ENCODE assay signal across 15 cellular contexts in genomic region chr12:52801773-52802172, GRCh38. TPM values are rescaled to one million over a fixed set of nuclear protein-coding genes. Genes with fewer than 3 reads are reported as not detected.
A peak's percentile ranks its signal among the peaks of the same experiment; 100 is the strongest.
DNase-seq lines count a peak whose midpoint lies in the region; ATAC-seq and TF ChIP-seq lines count a peak whose summit lies in the region.
"Had no signal": no experiment of that assay in that cellular context is flagged by ENCODE, and none has a peak within 500 bp of the region (broad histone marks: within the 10 kb centered on the region; RNA-seq: fewer than 3 reads in every experiment).

No MANE protein-coding gene starts in this region.

- no peak overlapping the region for H3K4me3 ChIP-seq in GM23338
- H3K4me3 ChIP-seq: BLaER1 had no signal

- no peaks in the 10 kb centered on the region for H3K79me2 ChIP-seq in GM23338 (replicated peaks; ENCODE audit: insufficient read depth)

- DNase-seq in NCI-H146 (lab: John Stamatoyannopoulos, UW) (peak; percentile 13), NCI-H146 treated with DMSO at 0.1 percent for 48 hours (lab: John Stamatoyannopoulos, UW; ENCODE audit: unreplicated experiment) (no peak), NCI-H82 (lab: John Stamatoyannopoulos, UW) (peak; percentile 50), NCI-H82 treated with DMSO at 0.1 percent for 48 hours (lab: John Stamatoyannopoulos, UW; ENCODE audit: unreplicated experiment) (no peak), GM23338 (ENCODE audit: low spot score) (no peak)
- no peak for DNase-seq in activated effector memory CD4-positive, alpha-beta T cell treated with anti-CD3 and anti-CD28 coated beads, Interleukin-2, amount 50 U/mL, for 16 hours
- DNase-seq: AML-193; CD4-positive, CD25-positive, alpha-beta regulatory T cell; H7; IMR-90 had no signal

- no peak for TF ChIP-seq CTCF in GM23338 (conservative IDR thresholded peaks at IDR 0.05; ENCODE audit: low read depth in 2 of 2)

- H3K27ac Mint-ChIP-seq in GM23338 = no peak overlapping the region
- H3K27ac Mint-ChIP-seq: CD4-positive, CD25-positive, alpha-beta regulatory T cell had no signal

- no peaks in the 10 kb centered on the region for H3K9me3 Mint-ChIP-seq in GM23338

- H3K27ac ChIP-seq in GM23338 (ENCODE audit: low read depth) = no peak overlapping the region
- H3K27ac ChIP-seq: BLaER1 had no signal

- no peaks in the 10 kb centered on the region for H3K36me3 Mint-ChIP-seq in GM23338 (ENCODE audit: low read depth)
- H3K36me3 Mint-ChIP-seq: CD4-positive, CD25-positive, alpha-beta regulatory T cell had no signal

- H3K4me1 ChIP-seq in GM23338 (ENCODE audit: insufficient read depth) = peaks cover 38% of the 10 kb centered on the region

- H3K4me1 Mint-ChIP-seq in GM23338 = peaks cover 41% of the 10 kb centered on the region
- H3K4me1 Mint-ChIP-seq: CD4-positive, CD25-positive, alpha-beta regulatory T cell had no signal

- no peak overlapping the region for H3K4me3 Mint-ChIP-seq in GM23338
- H3K4me3 Mint-ChIP-seq: CD4-positive, CD25-positive, alpha-beta regulatory T cell had no signal

- H3K27me3 Mint-ChIP-seq in GM23338 (ENCODE audit: insufficient read depth, low read depth, poor library complexity) = peaks cover 4% of the 10 kb centered on the region

- peaks cover 5% of the 10 kb centered on the region; the same call in 1 of the 2 replicates for H3K9me2 ChIP-seq in GM23338 (ENCODE audit: insufficient read depth)

- no peak overlapping the region for H3K4me2 ChIP-seq in GM23338
- H3K4me2 ChIP-seq: BLaER1 had no signal

- H4K20me1 ChIP-seq in GM23338 (replicated peaks; ENCODE audit: insufficient read depth) = no peaks in the 10 kb centered on the region
- H4K20me1 ChIP-seq: BLaER1 had no signal

- H3K27me3 ChIP-seq in GM23338 (ENCODE audit: insufficient read depth) = no peaks in the 10 kb centered on the region
- H3K27me3 ChIP-seq: BLaER1 had no signal

- no peak overlapping the region for H2AFZ ChIP-seq in GM23338

- ATAC-seq in esophagus mucosa (peak; percentile 58), GM23338 (no peak), GM19324 (IDR thresholded peaks at IDR 0.05; ENCODE audit: low FRiP score, unreplicated experiment) (no peak)

- no peaks in the 10 kb centered on the region for H3F3A ChIP-seq in GM23338 (replicated peaks; ENCODE audit: low read depth)

- H3K36me3 ChIP-seq in GM23338 (ENCODE audit: insufficient read depth) = no peaks in the 10 kb centered on the region
- H3K36me3 ChIP-seq: BLaER1 had no signal

TF ChIP-seq in GM23338, 12 proteins besides CTCF, POLR2A, EP300 and RAD21 (continues in another document):
- TF ChIP-seq CREB1 (CRISPR knock-in tag; IDR thresholded peaks at IDR 0.05; ENCODE audit: low read depth) = no peak
- TF ChIP-seq ETS1 (IDR thresholded peaks at IDR 0.05) = no peak
- no peak for TF ChIP-seq ZNF331 (CRISPR knock-in tag; IDR thresholded peaks at IDR 0.05; ENCODE audit: low read depth)
- TF ChIP-seq EZH2phosphoT487 (IDR thresholded peaks at IDR 0.05; ENCODE audit: unreplicated experiment) = no peak
- TF ChIP-seq NANOG (IDR thresholded peaks at IDR 0.05; ENCODE audit: borderline replicate concordance) = no peak
- TF ChIP-seq, protein P1, sequence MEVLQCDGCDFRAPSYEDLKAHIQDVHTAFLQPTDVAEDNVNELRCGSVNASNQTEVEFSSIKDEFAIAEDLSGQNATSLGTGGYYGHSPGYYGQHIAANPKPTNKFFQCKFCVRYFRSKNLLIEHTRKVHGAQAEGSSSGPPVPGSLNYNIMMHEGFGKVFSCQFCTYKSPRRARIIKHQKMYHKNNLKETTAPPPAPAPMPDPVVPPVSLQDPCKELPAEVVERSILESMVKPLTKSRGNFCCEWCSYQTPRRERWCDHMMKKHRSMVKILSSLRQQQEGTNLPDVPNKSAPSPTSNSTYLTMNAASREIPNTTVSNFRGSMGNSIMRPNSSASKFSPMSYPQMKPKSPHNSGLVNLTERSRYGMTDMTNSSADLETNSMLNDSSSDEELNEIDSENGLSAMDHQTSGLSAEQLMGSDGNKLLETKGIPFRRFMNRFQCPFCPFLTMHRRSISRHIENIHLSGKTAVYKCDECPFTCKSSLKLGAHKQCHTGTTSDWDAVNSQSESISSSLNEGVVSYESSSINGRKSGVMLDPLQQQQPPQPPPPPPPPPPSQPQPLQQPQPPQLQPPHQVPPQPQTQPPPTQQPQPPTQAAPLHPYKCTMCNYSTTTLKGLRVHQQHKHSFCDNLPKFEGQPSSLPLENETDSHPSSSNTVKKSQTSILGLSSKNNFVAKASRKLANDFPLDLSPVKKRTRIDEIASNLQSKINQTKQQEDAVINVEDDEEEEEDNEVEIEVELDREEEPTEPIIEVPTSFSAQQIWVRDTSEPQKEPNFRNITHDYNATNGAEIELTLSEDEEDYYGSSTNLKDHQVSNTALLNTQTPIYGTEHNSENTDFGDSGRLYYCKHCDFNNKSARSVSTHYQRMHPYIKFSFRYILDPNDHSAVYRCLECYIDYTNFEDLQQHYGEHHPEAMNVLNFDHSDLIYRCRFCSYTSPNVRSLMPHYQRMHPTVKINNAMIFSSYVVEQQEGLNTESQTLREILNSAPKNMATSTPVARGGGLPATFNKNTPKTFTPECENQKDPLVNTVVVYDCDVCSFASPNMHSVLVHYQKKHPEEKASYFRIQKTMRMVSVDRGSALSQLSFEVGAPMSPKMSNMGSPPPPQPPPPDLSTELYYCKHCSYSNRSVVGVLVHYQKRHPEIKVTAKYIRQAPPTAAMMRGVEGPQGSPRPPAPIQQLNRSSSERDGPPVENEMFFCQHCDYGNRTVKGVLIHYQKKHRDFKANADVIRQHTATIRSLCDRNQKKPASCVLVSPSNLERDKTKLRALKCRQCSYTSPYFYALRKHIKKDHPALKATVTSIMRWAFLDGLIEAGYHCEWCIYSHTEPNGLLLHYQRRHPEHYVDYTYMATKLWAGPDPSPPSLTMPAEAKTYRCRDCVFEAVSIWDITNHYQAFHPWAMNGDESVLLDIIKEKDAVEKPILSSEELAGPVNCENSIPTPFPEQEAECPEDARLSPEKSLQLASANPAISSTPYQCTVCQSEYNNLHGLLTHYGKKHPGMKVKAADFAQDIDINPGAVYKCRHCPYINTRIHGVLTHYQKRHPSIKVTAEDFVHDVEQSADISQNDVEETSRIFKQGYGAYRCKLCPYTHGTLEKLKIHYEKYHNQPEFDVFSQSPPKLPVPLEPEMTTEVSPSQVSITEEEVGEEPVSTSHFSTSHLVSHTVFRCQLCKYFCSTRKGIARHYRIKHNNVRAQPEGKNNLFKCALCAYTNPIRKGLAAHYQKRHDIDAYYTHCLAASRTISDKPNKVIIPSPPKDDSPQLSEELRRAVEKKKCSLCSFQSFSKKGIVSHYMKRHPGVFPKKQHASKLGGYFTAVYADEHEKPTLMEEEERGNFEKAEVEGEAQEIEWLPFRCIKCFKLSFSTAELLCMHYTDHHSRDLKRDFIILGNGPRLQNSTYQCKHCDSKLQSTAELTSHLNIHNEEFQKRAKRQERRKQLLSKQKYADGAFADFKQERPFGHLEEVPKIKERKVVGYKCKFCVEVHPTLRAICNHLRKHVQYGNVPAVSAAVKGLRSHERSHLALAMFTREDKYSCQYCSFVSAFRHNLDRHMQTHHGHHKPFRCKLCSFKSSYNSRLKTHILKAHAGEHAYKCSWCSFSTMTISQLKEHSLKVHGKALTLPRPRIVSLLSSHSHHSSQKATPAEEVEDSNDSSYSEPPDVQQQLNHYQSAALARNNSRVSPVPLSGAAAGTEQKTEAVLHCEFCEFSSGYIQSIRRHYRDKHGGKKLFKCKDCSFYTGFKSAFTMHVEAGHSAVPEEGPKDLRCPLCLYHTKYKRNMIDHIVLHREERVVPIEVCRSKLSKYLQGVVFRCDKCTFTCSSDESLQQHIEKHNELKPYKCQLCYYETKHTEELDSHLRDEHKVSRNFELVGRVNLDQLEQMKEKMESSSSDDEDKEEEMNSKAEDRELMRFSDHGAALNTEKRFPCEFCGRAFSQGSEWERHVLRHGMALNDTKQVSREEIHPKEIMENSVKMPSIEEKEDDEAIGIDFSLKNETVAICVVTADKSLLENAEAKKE (CRISPR knock-in tag; IDR thresholded peaks at IDR 0.05) = no peak

RNA-seq across cellular contexts. Expression of gene KRT3, which starts 5.9 kb away (rescaled TPM):
- total RNA-seq in esophagus mucosa = 1.0 TPM
- total RNA-seq in GM23338 (2014; rRNA removed; shearing (Covaris generic)) = not detected in 2 replicates
- not detected in 2 replicates for polyA plus RNA-seq in GM23338 (2016; fragmentation: Nextera tagmentation; extraction: Ambion mirVana)
- total RNA-seq: CD4-positive, CD25-positive, alpha-beta regulatory T cell; Daoy; H7; HT-29; IMR-90 had no signal
- polyA plus RNA-seq: CD4-positive, CD25-positive, alpha-beta regulatory T cell; IMR-90 had no signal

RNA-seq across cellular contexts. Expression of gene KRT4, which starts 12.1 kb away (rescaled TPM):
- 1,080 TPM for total RNA-seq in esophagus mucosa
- not detected in 2 replicates for total RNA-seq in GM23338 (2014; rRNA removed; shearing (Covaris generic))
- not detected in 2 replicates for polyA plus RNA-seq in GM23338 (2016; fragmentation: Nextera tagmentation; extraction: Ambion mirVana)
- total RNA-seq: CD4-positive, CD25-positive, alpha-beta regulatory T cell; Daoy; H7; HT-29 had no signal
- polyA plus RNA-seq: CD4-positive, CD25-positive, alpha-beta regulatory T cell had no signal

RNA-seq across cellular contexts. Expression of gene KRT76, which starts 24.6 kb away (rescaled TPM):
- 0.08 TPM for total RNA-seq in esophagus mucosa
- total RNA-seq in GM23338 (2014; rRNA removed; shearing (Covaris generic)) = not detected in 2 replicates
- not detected in 2 replicates for polyA plus RNA-seq in GM23338 (2016; fragmentation: Nextera tagmentation; extraction: Ambion mirVana)
- total RNA-seq: CD4-positive, CD25-positive, alpha-beta regulatory T cell; Daoy; H7; HT-29; IMR-90 had no signal
- polyA plus RNA-seq: CD4-positive, CD25-positive, alpha-beta regulatory T cell; IMR-90 had no signal

RNA-seq across cellular contexts. Expression of gene KRT79, which starts 32.3 kb away (rescaled TPM):
- total RNA-seq in esophagus mucosa = 0.32 TPM
- 0.21 TPM in 1 of 2 replicates, not detected in the other for total RNA-seq in GM23338 (2014; rRNA removed; shearing (Covaris generic))
- not detected in 2 replicates for polyA plus RNA-seq in GM23338 (2016; fragmentation: Nextera tagmentation; extraction: Ambion mirVana)
- total RNA-seq: CD4-positive, CD25-positive, alpha-beta regulatory T cell; H7; HT-29 had no signal
- polyA plus RNA-seq: CD4-positive, CD25-positive, alpha-beta regulatory T cell had no signal

RNA-seq across cellular contexts. Expression of gene KRT78, which starts 47.0 kb away (rescaled TPM):
- total RNA-seq in esophagus mucosa = 291 TPM
- not detected in 2 replicates for total RNA-seq in GM23338 (2014; rRNA removed; shearing (Covaris generic))
- polyA plus RNA-seq in GM23338 (2016; fragmentation: Nextera tagmentation; extraction: Ambion mirVana) = not detected in 2 replicates
- total RNA-seq: CD4-positive, CD25-positive, alpha-beta regulatory T cell; Daoy; H7; HT-29; IMR-90 had no signal
- polyA plus RNA-seq: CD4-positive, CD25-positive, alpha-beta regulatory T cell; IMR-90 had no signal

Comparison
In these comparisons a context has a peak if more than half of its experiments do, and no peak if none do; other contexts are left out.
1. DNase-seq: peak in NCI-H146 (single experiment) and NCI-H82 (single experiment); none in NCI-H146 treated with DMSO at 0.1 percent for 48 hours (single experiment), NCI-H82 treated with DMSO at 0.1 percent for 48 hours (single experiment), GM23338 (single experiment) and activated effector memory CD4-positive, alpha-beta T cell treated with anti-CD3 and anti-CD28 coated beads, Interleukin-2, amount 50 U/mL, for 16 hours (single experiment).
2. RNA of gene KRT4, which starts 12.1 kb away (total RNA-seq): 1,080 TPM in esophagus mucosa (single experiment); not detected in GM23338; every median in the first group is over 1,000 times any median in the second.